8 cellular contexts compared by ENCODE assay signal in the genomic region with DNA sequence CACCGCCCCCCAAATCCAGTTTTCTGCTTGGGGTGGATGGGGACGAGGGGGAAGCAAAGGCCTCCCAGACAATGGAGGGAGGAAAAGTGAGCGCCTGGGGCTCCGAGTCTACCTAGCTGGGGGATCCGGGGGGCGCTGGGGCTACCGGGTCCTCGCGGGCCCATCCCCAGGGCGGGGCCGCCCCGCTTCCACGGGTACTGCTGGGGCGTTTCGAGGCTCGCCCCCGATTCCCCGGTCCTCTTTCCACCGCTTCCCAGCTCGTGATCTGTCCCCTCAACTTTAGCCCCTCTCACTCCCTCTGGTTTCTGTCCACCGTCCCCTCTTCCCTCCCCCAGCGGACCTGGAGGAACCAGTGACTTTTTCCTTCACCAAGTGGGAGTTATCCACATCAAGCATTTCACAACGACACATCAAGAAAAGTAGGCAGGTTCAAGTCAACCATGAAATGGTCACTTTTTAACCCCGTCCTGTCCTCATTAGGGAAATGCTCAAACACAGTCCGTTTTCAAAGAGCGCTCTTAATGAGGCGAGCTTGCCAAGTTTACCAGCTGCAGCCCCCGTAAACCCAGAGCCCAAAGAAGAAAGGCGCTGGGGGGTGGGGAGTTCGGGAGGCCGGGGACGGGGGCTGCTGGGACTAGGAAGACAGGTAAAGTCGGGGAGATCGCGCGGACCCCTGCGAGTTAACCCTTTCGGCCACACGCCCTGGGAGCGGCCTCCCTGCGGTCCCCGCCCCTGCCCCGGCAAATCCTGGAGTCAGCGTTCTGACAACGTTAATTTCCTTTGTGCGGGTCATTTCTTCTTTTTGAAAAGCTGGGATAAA. TPM values are rescaled to one million over a fixed set of nuclear protein-coding genes. Genes with fewer than 3 reads are reported as not detected.
A peak's percentile ranks its signal among the peaks of the same experiment; 100 is the strongest.
DNase-seq lines count a peak whose midpoint lies in the region; ATAC-seq, FAIRE-seq and TF ChIP-seq lines count a peak whose summit lies in the region.

No MANE protein-coding gene starts in this region.

- POLR2A ChIA-PET in HepG2 (lab: Yijun Ruan, JAX): no interaction called here

- peak; percentile 25 for ATAC-seq in HepG2

- no peak for FAIRE-seq in HepG2 (lab: Jason Lieb, UNC)

- in situ Hi-C loops in HepG2 (cut with HindIII; ENCODE audit: extremely low pct_ligation_motif_present, low pct_unique_long_range_greater_than_20kb): no loop called here

- intact Hi-C loops in colonic mucosa (cut with DNase I) (loop anchor here (10.0 kb wide), 1 partner anchor 101 kb away; no protein-coding TSS in a partner anchor), HepG2 (cut with micrococcal nuclease; ENCODE audit: unreplicated experiment) (no loop called here), testis (cut with DNase I; ENCODE audit: low total_unique reads) (no loop called here)

- peak overlapping the region; percentile 51 for H3K4me3 ChIP-seq in colonic mucosa
- H3K4me3 ChIP-seq in HepG2 (replicated peaks in 1 of 3; ENCODE audit: insufficient read depth in 1 of 3, low read depth in 2 of 3, low read length in 3 of 3): peak overlapping the region; percentile 66 to 68 (median 68)
- peak overlapping the region; percentile 68 to 78 for H3K4me3 ChIP-seq in testis

- H3K36me3 ChIP-seq in colonic mucosa (no peaks in the 10 kb centered on the region), HepG2 (replicated peaks in 1 of 2; ENCODE audit: control insufficient read depth in 1 of 2, insufficient read depth in 2 of 2, low read length in 2 of 2) (no peaks in the 10 kb centered on the region), testis (ENCODE audit: low read depth, missing control alignments) (no peaks in the 10 kb centered on the region)

- H3K9ac ChIP-seq in colonic mucosa (ENCODE audit: low read depth in 2 of 2, low read length in 2 of 2) (peak overlapping the region; percentile 68 to 78), HepG2 (ENCODE audit: insufficient read depth, low read depth, low read length) (peak overlapping the region; percentile 56)

- TF ChIP-seq POLR2A in HepG2 (IDR thresholded peaks at IDR 0.05; ENCODE audit: insufficient read depth in 1 of 2, low read depth in 2 of 2, low read length in 2 of 2) (0 out of 4 replicates have a peak, but pooled peaks of 1 of the 2 experiments have one; percentile 8), testis (IDR thresholded peaks at IDR 0.05) (no peak)

- H4K20me1 ChIP-seq in HepG2 (ENCODE audit: insufficient read depth, low read length): no peaks in the 10 kb centered on the region

- H3K4me2 ChIP-seq in HepG2 (ENCODE audit: low read depth, low read length): peak overlapping the region; percentile 72

- TF ChIP-seq CTCF in colonic mucosa (IDR thresholded peaks at IDR 0.05) (no peak), HepG2 (CRISPR knock-in tag; IDR thresholded peaks at IDR 0.05) (no peak), testis (IDR thresholded peaks at IDR 0.05) (no peak)

- H3K4me1 ChIP-seq in colonic mucosa (no peaks in the 10 kb centered on the region), HepG2 (ENCODE audit: insufficient read depth, low read length) (peaks cover 36% of the 10 kb centered on the region), testis (peaks cover 20% of the 10 kb centered on the region)

- WGBS in HepG2 (ENCODE audit: low lambda C conversion rate): 21% methylated on average over 26 of the region's 46 CpGs
- WGBS in testis, 2 donors: 1 to 3% methylated on average over 43 to 44 of the region's 46 CpGs

- H3K79me2 ChIP-seq in HepG2 (ENCODE audit: insufficient read depth, low read length): peaks cover 17% of the 10 kb centered on the region

- H3K9me3 ChIP-seq in colonic mucosa (no peaks in the 10 kb centered on the region), HepG2 (ENCODE audit: low read length) (no peaks in the 10 kb centered on the region), testis (no peaks in the 10 kb centered on the region)

- TF ChIP-seq RAD21 in HepG2 (CRISPR knock-in tag; IDR thresholded peaks at IDR 0.05): no peak

- H3K27ac ChIP-seq in colonic mucosa: peak overlapping the region; percentile 71
- H3K27ac ChIP-seq in HepG2 (ENCODE audit: extremely low read length, insufficient read depth, low read length): peak overlapping the region; percentile 59
- peak overlapping the region; percentile 81 to 89 for H3K27ac ChIP-seq in testis

- H3K27me3 ChIP-seq in colonic mucosa (no peaks in the 10 kb centered on the region), HepG2 (ENCODE audit: control insufficient read depth in 1 of 2, insufficient read depth in 2 of 2, low read length in 2 of 2) (no peaks in the 10 kb centered on the region; a peak in 1 of 5 replicates), testis (no peaks in the 10 kb centered on the region)

- no peak for TF ChIP-seq EP300 in HepG2 (IDR thresholded peaks at IDR 0.05; ENCODE audit: low read depth in 2 of 2, low read length in 2 of 2)
- TF ChIP-seq EP300 in HepG2 (CRISPR knock-in tag; IDR thresholded peaks at IDR 0.05; ENCODE audit: borderline replicate concordance): no peak

- DNase-seq in DMS153 treated with DMSO at 0.1 percent for 48 hours (lab: John Stamatoyannopoulos, UW; ENCODE audit: unreplicated experiment): peak; percentile 70
- DNase-seq in DMS153 (lab: John Stamatoyannopoulos, UW): no peak
- peak; percentile 87 for DNase-seq in NCI-H69 (lab: John Stamatoyannopoulos, UW)
- DNase-seq in colonic mucosa: peak; percentile 47
- no peak for DNase-seq in HepG2 (ENCODE audit: low spot score)
- peak; percentile 29 for DNase-seq in testis
- DNase-seq in HUDEP-2 (lab: John Stamatoyannopoulos, UW; ENCODE audit: unreplicated experiment in 76 of 76): no peak
- DNase-seq in KG1 (lab: John Stamatoyannopoulos, UW): no peak

- no peak overlapping the region for H2AFZ ChIP-seq in HepG2 (ENCODE audit: low read length)

- BruUV-seq in HepG2 (replicated peaks; lab: Mats Ljungman, UMichigan): no TSS peak

- CTCF ChIA-PET in HepG2 (lab: Yijun Ruan, JAX; ENCODE audit: low intra/inter-chr PET ratio, low total read pairs): no interaction called here

TF ChIP-seq in HepG2, 621 proteins besides CTCF, POLR2A, EP300 and RAD21 (continues in another document):
- TF ChIP-seq AGO1 (IDR thresholded peaks at IDR 0.05; ENCODE audit: low read depth, low read length, poor library complexity, severe bottlenecking): peak; percentile 16
- TF ChIP-seq ZNF83 (CRISPR knock-in tag; IDR thresholded peaks at IDR 0.05; ENCODE audit: borderline replicate concordance): no peak
- TF ChIP-seq KDM5B (CRISPR knock-in tag; IDR thresholded peaks at IDR 0.05; ENCODE audit: borderline replicate concordance): 0 out of 2 replicates have a peak, but pooled peaks have one; percentile 42
- TF ChIP-seq SP140L (CRISPR knock-in tag; IDR thresholded peaks at IDR 0.05; ENCODE audit: borderline replicate concordance): no peak
- TF ChIP-seq HNRNPK (IDR thresholded peaks at IDR 0.05; ENCODE audit: low read depth, low read length, poor library complexity, severe bottlenecking): no peak
- no peak for TF ChIP-seq ZNF3 (CRISPR knock-in tag; IDR thresholded peaks at IDR 0.05)
- TF ChIP-seq ARNT (IDR thresholded peaks at IDR 0.05): no peak
- no peak for TF ChIP-seq SSRP1 (CRISPR knock-in tag; IDR thresholded peaks at IDR 0.05)
- no peak for TF ChIP-seq SMARCC2 (IDR thresholded peaks at IDR 0.05)
- TF ChIP-seq, protein P1, sequence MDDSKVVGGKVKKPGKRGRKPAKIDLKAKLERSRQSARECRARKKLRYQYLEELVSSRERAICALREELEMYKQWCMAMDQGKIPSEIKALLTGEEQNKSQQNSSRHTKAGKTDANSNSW (CRISPR knock-in tag; IDR thresholded peaks at IDR 0.05; ENCODE audit: borderline replicate concordance): no peak
- TF ChIP-seq, protein P2, sequence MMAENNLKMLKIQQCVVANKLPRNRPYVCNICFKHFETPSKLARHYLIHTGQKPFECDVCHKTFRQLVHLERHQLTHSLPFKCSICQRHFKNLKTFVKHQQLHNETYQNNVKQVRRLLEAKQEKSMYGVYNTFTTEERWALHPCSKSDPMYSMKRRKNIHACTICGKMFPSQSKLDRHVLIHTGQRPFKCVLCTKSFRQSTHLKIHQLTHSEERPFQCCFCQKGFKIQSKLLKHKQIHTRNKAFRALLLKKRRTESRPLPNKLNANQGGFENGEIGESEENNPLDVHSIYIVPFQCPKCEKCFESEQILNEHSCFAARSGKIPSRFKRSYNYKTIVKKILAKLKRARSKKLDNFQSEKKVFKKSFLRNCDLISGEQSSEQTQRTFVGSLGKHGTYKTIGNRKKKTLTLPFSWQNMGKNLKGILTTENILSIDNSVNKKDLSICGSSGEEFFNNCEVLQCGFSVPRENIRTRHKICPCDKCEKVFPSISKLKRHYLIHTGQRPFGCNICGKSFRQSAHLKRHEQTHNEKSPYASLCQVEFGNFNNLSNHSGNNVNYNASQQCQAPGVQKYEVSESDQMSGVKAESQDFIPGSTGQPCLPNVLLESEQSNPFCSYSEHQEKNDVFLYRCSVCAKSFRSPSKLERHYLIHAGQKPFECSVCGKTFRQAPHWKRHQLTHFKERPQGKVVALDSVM (CRISPR knock-in tag; IDR thresholded peaks at IDR 0.05): no peak
- TF ChIP-seq TCF7L2 (IDR thresholded peaks at IDR 0.05; ENCODE audit: low read depth, low read length): no peak

RNA-seq across cellular contexts. Expression of a gene that starts 2.0 kb away (rescaled TPM):
- total RNA-seq in colonic mucosa: 10 to 100 TPM; 53.0 to 54.0 TPM
- total RNA-seq in HepG2 (2016; rRNA removed; fragmentation: Illumina TruSeq; extraction: Trizol): 2.4 and 4.6 TPM in 2 replicates
- total RNA-seq in HepG2 (2016; cell fraction: cytosol; rRNA removed; fragmentation: Illumina TruSeq; extraction: Trizol; ENCODE audit: low read depth): 4.1 TPM in 2 replicates
- total RNA-seq in HepG2 (2016; cell fraction: insoluble cytoplasmic fraction; rRNA removed; fragmentation: Illumina TruSeq; extraction: Trizol): 1.6 and 4.1 TPM in 2 replicates
- 1.4 and 1.6 TPM in 2 replicates for total RNA-seq in HepG2 (2016; cell fraction: membrane; rRNA removed; fragmentation: Illumina TruSeq; extraction: Trizol)
- 18.2 and 18.4 TPM in 2 replicates for total RNA-seq in HepG2 (2016; cell fraction: nucleus; rRNA removed; fragmentation: Illumina TruSeq; extraction: Trizol)
- polyA plus RNA-seq in HepG2 (2011; rRNA removed): 0.98 and 1.4 TPM in 2 replicates
- 0.17 and 0.32 TPM in 2 replicates for polyA plus RNA-seq in HepG2 (2011; cell fraction: cytosol; rRNA removed)
- 3.9 and 4.5 TPM in 2 replicates for polyA plus RNA-seq in HepG2 (2011; cell fraction: nucleus; rRNA removed)
- polyA plus RNA-seq in HepG2 (2012): 1.1 and 1.7 TPM in 2 replicates
- 0.20 TPM in 2 replicates for polyA plus RNA-seq in HepG2 (2016; cell fraction: cytosol; fragmentation: Illumina TruSeq; extraction: Trizol; ENCODE audit: low read depth)
- polyA plus RNA-seq in HepG2 (2016; cell fraction: insoluble cytoplasmic fraction; fragmentation: Illumina TruSeq; extraction: Trizol; ENCODE audit: low read depth): 1.4 and 1.7 TPM in 2 replicates
- 0.31 and 0.49 TPM in 2 replicates for polyA plus RNA-seq in HepG2 (2016; cell fraction: membrane; fragmentation: Illumina TruSeq; extraction: Trizol; ENCODE audit: low read depth)
- polyA plus RNA-seq in HepG2 (2016; cell fraction: nucleus; fragmentation: Illumina TruSeq; extraction: Trizol; ENCODE audit: insufficient read depth, low read depth): 5.7 and 6.1 TPM in 2 replicates
- polyA minus RNA-seq in HepG2 (2011; rRNA and poly(A)+ RNA removed; ENCODE audit: low replicate concordance): 3.1 and 48.1 TPM in 2 replicates
- 1.1 and 3.5 TPM in 2 replicates for polyA minus RNA-seq in HepG2 (2011; cell fraction: cytosol; rRNA and poly(A)+ RNA removed)
- polyA minus RNA-seq in HepG2 (2011; cell fraction: nucleus; rRNA and poly(A)+ RNA removed): 25.6 and 28.5 TPM in 2 replicates
- total RNA-seq in testis: 10 to 100 TPM; 23.1 to 34.7 TPM
- 8.4 TPM for polyA plus RNA-seq in testis (ENCODE audit: insufficient read depth, low read depth, low replicate concordance)

Comparison
In these comparisons a context has a peak if more than half of its experiments do, and no peak if none do; other contexts are left out.
1. DNase-seq: peak in DMS153 treated with DMSO at 0.1 percent for 48 hours (single experiment), NCI-H69 (single experiment), colonic mucosa (single experiment) and testis (single experiment); none in DMS153 (single experiment), HepG2 (single experiment), HUDEP-2 (0 of 76) and KG1 (single experiment).
2. Peak in every context shown above with its lines, with median percentiles within 50 percentile points of each other: H3K27ac ChIP-seq and H3K4me3 ChIP-seq.